ENCODE assay signal across 17 cellular contexts in the genomic region with DNA sequence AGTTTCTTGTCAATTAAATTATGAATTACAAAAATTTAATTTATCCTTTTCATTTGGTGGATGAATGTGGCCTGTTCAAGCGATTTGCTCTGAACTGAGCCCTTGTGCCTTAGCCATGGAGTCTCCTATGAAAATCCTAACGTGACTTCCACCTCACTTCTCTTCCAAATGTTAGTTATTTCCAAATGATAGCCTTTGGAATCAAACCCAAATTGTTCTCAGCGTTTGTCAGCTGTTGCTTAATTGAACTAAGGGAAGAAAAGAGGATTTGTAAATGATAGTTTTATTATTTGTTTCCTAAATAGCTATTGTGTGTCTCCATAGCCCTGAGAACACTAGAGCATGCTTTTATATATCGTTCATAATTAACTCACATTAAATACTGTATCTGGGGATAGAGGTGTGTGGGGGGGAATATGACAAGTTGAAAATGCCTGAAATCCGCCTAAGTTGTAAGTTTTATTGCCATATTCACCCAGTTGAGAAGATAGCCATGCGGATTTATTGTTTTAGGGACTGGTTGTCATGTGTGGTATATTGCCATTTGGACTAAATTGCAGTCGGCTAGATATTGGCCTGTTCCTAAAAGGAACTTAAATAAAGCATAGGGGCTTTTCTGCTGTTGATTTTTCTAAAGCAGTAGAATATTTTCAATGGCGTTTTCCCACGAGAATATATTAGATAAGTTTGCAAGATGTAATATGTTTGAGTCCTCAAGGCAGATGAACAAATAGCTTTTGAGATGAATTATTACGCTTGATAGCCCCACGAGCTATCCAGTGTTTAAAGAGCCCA. TPM values are rescaled to one million over a fixed set of nuclear protein-coding genes. Genes with fewer than 3 reads are reported as not detected.
DNase-seq lines count a peak whose midpoint lies in the region; ATAC-seq and TF ChIP-seq lines count a peak whose summit lies in the region.
"Had no signal": no experiment of that assay in that cellular context is flagged by ENCODE, and none has a peak within 500 bp of the region (broad histone marks: within the 10 kb centered on the region; RNA-seq: fewer than 3 reads in every experiment).

No MANE protein-coding gene starts in this region.

- H3K27ac Mint-ChIP-seq in CD4-positive, alpha-beta memory T cell: no peak overlapping the region
- H3K27ac Mint-ChIP-seq: activated CD4-positive, alpha-beta T cell treated with anti-CD3 and anti-CD28 coated beads, Interleukin-2, amount 10 ng/mL, durations not matched to agents 24 days and 14 days; dendritic cell treated with granulocyte-macrophage colony-stimulating factor and Interleukin-4, amounts not matched to agents 40 ng/mL and 50 ng/mL, for 4 days had no signal

- H3K9me3 Mint-ChIP-seq in CD4-positive, alpha-beta memory T cell: peaks cover 0 to 2% (median 0%) of the 10 kb centered on the region in 8 donors
- H3K9me3 Mint-ChIP-seq: activated CD4-positive, alpha-beta T cell treated with anti-CD3 and anti-CD28 coated beads, Interleukin-2, amount 10 ng/mL, durations not matched to agents 24 days and 14 days; dendritic cell treated with granulocyte-macrophage colony-stimulating factor and Interleukin-4, amounts not matched to agents 40 ng/mL and 50 ng/mL, for 4 days had no signal

- H3K4me1 ChIP-seq in right cardiac atrium (ENCODE audit: control insufficient read depth, insufficient read depth, low read length) (peaks cover 3% of the 10 kb centered on the region), psoas muscle (peaks cover 39% of the 10 kb centered on the region)
- H3K4me1 ChIP-seq in CD4-positive, alpha-beta memory T cell (ENCODE audit: insufficient read depth, low read length): peaks cover 11% of the 10 kb centered on the region

- peaks cover 40 to 53% of the 10 kb centered on the region in 2 donors for H3K27me3 Mint-ChIP-seq in CD4-positive, alpha-beta memory T cell

- no peaks in the 10 kb centered on the region for H3K36me3 ChIP-seq in psoas muscle (ENCODE audit: insufficient read depth in 1 of 2, low read depth in 1 of 2)
- no peaks in the 10 kb centered on the region for H3K36me3 ChIP-seq in CD4-positive, alpha-beta memory T cell (ENCODE audit: insufficient read depth, low read length)
- H3K36me3 ChIP-seq: ascending aorta, stomach had no signal

- WGBS in right cardiac atrium: 44% methylated on average over 11 of the region's 11 CpGs
- WGBS in psoas muscle, 3 donors: 42 to 68% (median 42%) methylated on average over 11 of the region's 11 CpGs

- no peaks in the 10 kb centered on the region for H3K27me3 ChIP-seq in right cardiac atrium (ENCODE audit: control insufficient read depth, insufficient read depth)
- H3K27me3 ChIP-seq in psoas muscle (ENCODE audit: insufficient read depth in 3 of 3, low read length in 2 of 3): peaks cover 0 to 2% (median 0%) of the 10 kb centered on the region in 3 donors
- H3K27me3 ChIP-seq in CD4-positive, alpha-beta memory T cell (ENCODE audit: insufficient read depth, low read length): peaks cover 37% of the 10 kb centered on the region
- H3K27me3 ChIP-seq: ascending aorta had no signal

- H3K36me3 Mint-ChIP-seq in CD4-positive, alpha-beta memory T cell: no peaks in the 10 kb centered on the region

- no peak overlapping the region for H3K27ac ChIP-seq in right cardiac atrium (ENCODE audit: low read length)
- peak overlapping the region; percentile 33 for H3K27ac ChIP-seq in psoas muscle
- no peak overlapping the region for H3K27ac ChIP-seq in CD4-positive, alpha-beta memory T cell (ENCODE audit: low read depth, low read length)
- H3K27ac ChIP-seq: ascending aorta, GM23248, stomach had no signal

- intact Hi-C loops in right cardiac atrium (cut with DNase I) (loop anchor here in 1 of 4 donors (10.0 kb wide), 1 partner anchor 245 kb away; no protein-coding TSS in a partner anchor), psoas muscle (cut with DNase I) (no loop called here)
- intact Hi-C loops in CD4-positive, alpha-beta memory T cell (cut with micrococcal nuclease): no loop called here

- POLR2A ChIA-PET in CD4-positive, alpha-beta memory T cell (lab: Charles Lee; ENCODE audit: partially characterized antibody): interaction anchor here (1.4 to 1.6 kb wide), 2 partner anchors 146 to 216 kb away, joined by 4 to 5 read pairs; no protein-coding TSS in a partner anchor

- peak; percentile 68 for DNase-seq in G401 (ENCODE audit: low spot score)
- peak; percentile 64 for DNase-seq in NCI-H526 treated with DMSO at 0.1 percent for 48 hours (lab: John Stamatoyannopoulos, UW)
- DNase-seq in right cardiac atrium: no peak
- no peak for DNase-seq in psoas muscle
- DNase-seq in activated T-cell treated with anti-CD3 and anti-CD28 coated beads, Interleukin-2, amount 50 U/mL, for 48 hours: no peak
- DNase-seq in CD4-positive, alpha-beta memory T cell: no peak
- DNase-seq: activated CD4-positive, alpha-beta T cell treated with anti-CD3 and anti-CD28 coated beads, Interleukin-2, amount 10 ng/mL, durations not matched to agents 24 days and 14 days; activated CD8-positive, alpha-beta memory T cell treated with anti-CD3 and anti-CD28 coated beads, Interleukin-2, amount 50 U/mL, for 48 hours; DND-41; erythroblast; NCI-H1694 treated with DMSO at 0.1 percent for 48 hours; stomach had no signal

- in situ Hi-C loops in G401 (cut with HindIII; ENCODE audit: low sequenced_read_pairs): no loop called here

- H3K4me3 ChIP-seq in right cardiac atrium (ENCODE audit: low read length): peak overlapping the region; percentile 66
- peak overlapping the region; percentile 79 for H3K4me3 ChIP-seq in psoas muscle
- no peak overlapping the region for H3K4me3 ChIP-seq in CD4-positive, alpha-beta memory T cell (ENCODE audit: low read length in 2 of 2)

- ATAC-seq in right cardiac atrium (no peak), psoas muscle (no peak), HG02870 (IDR thresholded peaks at IDR 0.05; ENCODE audit: unreplicated experiment) (no peak), GM21576 (IDR thresholded peaks at IDR 0.05; ENCODE audit: unreplicated experiment) (no peak)

- H3K9me3 ChIP-seq in right cardiac atrium (ENCODE audit: control insufficient read depth, low read length) (no peaks in the 10 kb centered on the region), psoas muscle (no peaks in the 10 kb centered on the region)
- no peaks in the 10 kb centered on the region for H3K9me3 ChIP-seq in CD4-positive, alpha-beta memory T cell (ENCODE audit: control insufficient read depth in 1 of 2, low read length in 2 of 2)
- H3K9me3 ChIP-seq: ascending aorta, stomach had no signal

- TF ChIP-seq CTCF in psoas muscle (IDR thresholded peaks at IDR 0.05): no peak

- CTCF ChIA-PET in CD4-positive, alpha-beta memory T cell (lab: Charles Lee; ENCODE audit: partially characterized antibody): no interaction called here

- peaks cover 7 to 22% (median 14%) of the 10 kb centered on the region in 4 donors for H3K4me1 Mint-ChIP-seq in CD4-positive, alpha-beta memory T cell

- H3K4me3 Mint-ChIP-seq in CD4-positive, alpha-beta memory T cell: peak overlapping the region in 1 of 8 donors; percentile 53
- H3K4me3 Mint-ChIP-seq: dendritic cell treated with granulocyte-macrophage colony-stimulating factor and Interleukin-4, amounts not matched to agents 40 ng/mL and 50 ng/mL, for 4 days had no signal

RNA-seq across cellular contexts. Expression of gene CELF2, which starts 2.6 kb away (rescaled TPM):
- total RNA-seq in G401 (2014; rRNA removed; shearing (Covaris generic)): 0.06 and 0.51 TPM in 2 replicates
- total RNA-seq in right cardiac atrium (10 to 100 TPM; 73.7 to 87.0 (median 81.1) TPM), psoas muscle (10 to 100 TPM; 29.0 to 47.8 (median 35.9) TPM)
- polyA plus RNA-seq in right cardiac atrium (19.4 TPM), psoas muscle (10 to 100 TPM in 2 of 3 donors, 1 to 10 TPM in 1; 9.8 to 13.2 (median 10.4) TPM)
- total RNA-seq in CD4-positive, alpha-beta memory T cell: 100 to 1,000 TPM; 173 to 180 TPM
- 100 to 1,000 TPM; 122 to 161 TPM for polyA plus RNA-seq in CD4-positive, alpha-beta memory T cell

Comparison
In these comparisons a context has a peak if more than half of its experiments do, and no peak if none do; other contexts are left out.
1. DNase-seq: peak in G401 (single experiment) and NCI-H526 treated with DMSO at 0.1 percent for 48 hours (single experiment); none in right cardiac atrium (0 of 3), psoas muscle (0 of 2), activated T-cell treated with anti-CD3 and anti-CD28 coated beads, Interleukin-2, amount 50 U/mL, for 48 hours (0 of 2) and CD4-positive, alpha-beta memory T cell (0 of 5).
2. H3K4me3 ChIP-seq: peak in right cardiac atrium (single experiment) and psoas muscle (single experiment); none in CD4-positive, alpha-beta memory T cell (0 of 2).
3. RNA of gene CELF2, which starts 2.6 kb away (total RNA-seq): 173 to 180 TPM in CD4-positive, alpha-beta memory T cell, 73.7 to 87.0 TPM in right cardiac atrium and 29.0 to 47.8 TPM in psoas muscle; 0.06 to 0.51 TPM in G401; every median in the first group is over 10 times any median in the second.